11 cellular contexts compared by ENCODE assay signal in genomic region chr21:26572668-26573381, GRCh38. TPM values are rescaled to one million over a fixed set of nuclear protein-coding genes. Genes with fewer than 3 reads are reported as not detected.
DNase-seq lines count a peak whose midpoint lies in the region; ATAC-seq and TF ChIP-seq lines count a peak whose summit lies in the region.
"Had no signal": no experiment of that assay in that cellular context is flagged by ENCODE, and none has a peak within 500 bp of the region (broad histone marks: within the 10 kb centered on the region; RNA-seq: fewer than 3 reads in every experiment).

Gene CYYR1, minus strand, starts transcription at chr21:26573286. Its CDS starts 346 bp downstream, at chr21:26572940.

- TF ChIP-seq CTCF in esophagus squamous epithelium (IDR thresholded peaks at IDR 0.05) (no peak), upper lobe of right lung (IDR thresholded peaks at IDR 0.05) (no peak)

- ATAC-seq in activated CD4-positive, alpha-beta T cell treated with anti-CD3 and anti-CD28 coated beads for 36 hours = no peak
- peak; percentile 62 for ATAC-seq in upper lobe of right lung
- no peak for ATAC-seq in HG02938 (IDR thresholded peaks at IDR 0.05; ENCODE audit: unreplicated experiment)
- ATAC-seq: HCT116 had no signal

- intact Hi-C loops in activated CD4-positive, alpha-beta T cell treated with anti-CD3 and anti-CD28 coated beads for 36 hours (cut with DNase I, micrococcal nuclease) = loop anchor here in 1 of 2 experiments (10.0 kb wide), 1 partner anchor 1118 kb away; no protein-coding TSS in a partner anchor
- intact Hi-C loops in esophagus squamous epithelium (cut with DNase I) (loop anchor here (10.0 kb wide), 1 partner anchor 98 kb away; no protein-coding TSS in a partner anchor), upper lobe of right lung (cut with DNase I) (no loop called here)

- TF ChIP-seq POLR2A in esophagus squamous epithelium (IDR thresholded peaks at IDR 0.05) = no peak

- H3K36me3 ChIP-seq in esophagus squamous epithelium (no peaks in the 10 kb centered on the region), mucosa of rectum (ENCODE audit: control insufficient read depth in 2 of 2, insufficient read depth in 2 of 2, low read length in 2 of 2) (no peaks in the 10 kb centered on the region), upper lobe of right lung (no peaks in the 10 kb centered on the region)
- H3K36me3 ChIP-seq: BLaER1 had no signal

- H3K9ac ChIP-seq in mucosa of rectum (ENCODE audit: low read depth in 1 of 2, low read length in 2 of 2) = no peak within 1 kb of the TSS
- H3K9ac ChIP-seq: BLaER1 had no signal

- H3K4me1 Mint-ChIP-seq in activated CD4-positive, alpha-beta T cell treated with anti-CD3 and anti-CD28 coated beads for 36 hours = peaks cover 6% of the 10 kb centered on the region
- H3K4me1 Mint-ChIP-seq: activated naive CD8-positive, alpha-beta T cell treated with anti-CD3 and anti-CD28 coated beads, Interleukin-2, amount 10 ng/mL, durations not matched to agents 7 days and 5 days had no signal

- H3K36me3 Mint-ChIP-seq in activated CD4-positive, alpha-beta T cell treated with anti-CD3 and anti-CD28 coated beads for 36 hours (ENCODE audit: low read depth) = peaks cover 4% of the 10 kb centered on the region
- H3K36me3 Mint-ChIP-seq: activated naive CD8-positive, alpha-beta T cell treated with anti-CD3 and anti-CD28 coated beads, Interleukin-2, amount 10 ng/mL, durations not matched to agents 7 days and 5 days had no signal

- no peak within 1 kb of the TSS for H3K27ac Mint-ChIP-seq in activated CD4-positive, alpha-beta T cell treated with anti-CD3 and anti-CD28 coated beads for 36 hours
- H3K27ac Mint-ChIP-seq: activated naive CD8-positive, alpha-beta T cell treated with anti-CD3 and anti-CD28 coated beads, Interleukin-2, amount 10 ng/mL, durations not matched to agents 7 days and 5 days had no signal

- 8 to 21% methylated on average over 12 to 34 of the region's 61 CpGs for WGBS in esophagus squamous epithelium, 2 donors

- H3K27ac ChIP-seq in esophagus squamous epithelium (peak within 1 kb of the TSS; percentile 50 to 77 (median 68)), mucosa of rectum (ENCODE audit: low read depth in 2 of 2, low read length in 2 of 2) (peak within 1 kb of the TSS; percentile 22 to 48), upper lobe of right lung (peak within 1 kb of the TSS; percentile 78)
- H3K27ac ChIP-seq: BLaER1 had no signal

- POLR2A ChIA-PET in activated CD4-positive, alpha-beta T cell treated with anti-CD3 and anti-CD28 coated beads for 36 hours (lab: Charles Lee) = no interaction called here

- H3K9me3 Mint-ChIP-seq in activated CD4-positive, alpha-beta T cell treated with anti-CD3 and anti-CD28 coated beads for 36 hours (ENCODE audit: low read depth) = peaks cover 5% of the 10 kb centered on the region
- H3K9me3 Mint-ChIP-seq: activated naive CD8-positive, alpha-beta T cell treated with anti-CD3 and anti-CD28 coated beads, Interleukin-2, amount 10 ng/mL, durations not matched to agents 7 days and 5 days had no signal

- peak within 1 kb of the TSS; percentile 44 for H3K4me3 Mint-ChIP-seq in activated CD4-positive, alpha-beta T cell treated with anti-CD3 and anti-CD28 coated beads for 36 hours
- H3K4me3 Mint-ChIP-seq: activated naive CD8-positive, alpha-beta T cell treated with anti-CD3 and anti-CD28 coated beads, Interleukin-2, amount 10 ng/mL, durations not matched to agents 7 days and 5 days had no signal

- DNase-seq in activated CD4-positive, alpha-beta T cell treated with anti-CD3 and anti-CD28 coated beads for 36 hours = no peak
- DNase-seq in activated CD4-positive, alpha-beta T cell treated with anti-CD3 and anti-CD28 coated beads for 4 hours = no peak
- no peak for DNase-seq in esophagus squamous epithelium (lab: John Stamatoyannopoulos, UW)
- DNase-seq in upper lobe of right lung = peak; percentile 62
- no peak for DNase-seq in cerebellar cortex (ENCODE audit: low spot score)
- DNase-seq in activated CD8-positive, alpha-beta memory T cell treated with anti-CD3 and anti-CD28 coated beads for 24 hours = no peak
- DNase-seq: activated naive CD8-positive, alpha-beta T cell treated with anti-CD3 and anti-CD28 coated beads, Interleukin-2, amount 10 ng/mL, durations not matched to agents 7 days and 5 days had no signal

- peaks cover 0 to 9% (median 0%) of the 10 kb centered on the region in 3 donors for H3K4me1 ChIP-seq in esophagus squamous epithelium
- no peaks in the 10 kb centered on the region for H3K4me1 ChIP-seq in mucosa of rectum (ENCODE audit: control insufficient read depth in 2 of 2, insufficient read depth in 2 of 2, low read length in 2 of 2)
- H3K4me1 ChIP-seq in upper lobe of right lung = no peaks in the 10 kb centered on the region
- H3K4me1 ChIP-seq: BLaER1 had no signal

- H3K4me3 ChIP-seq in esophagus squamous epithelium (peak within 1 kb of the TSS; percentile 51 to 64 (median 55)), mucosa of rectum (ENCODE audit: low read length in 2 of 2) (peak within 1 kb of the TSS; percentile 35 to 54), upper lobe of right lung (peak within 1 kb of the TSS; percentile 47)
- H3K4me3 ChIP-seq: BLaER1 had no signal

- CTCF ChIA-PET in activated CD4-positive, alpha-beta T cell treated with anti-CD3 and anti-CD28 coated beads for 36 hours (lab: Charles Lee) = no interaction called here

- peaks cover 0 to 12% (median 0%) of the 10 kb centered on the region in 4 donors for H3K27me3 ChIP-seq in esophagus squamous epithelium
- no peaks in the 10 kb centered on the region for H3K27me3 ChIP-seq in mucosa of rectum (ENCODE audit: control insufficient read depth in 2 of 2, insufficient read depth in 2 of 2, low read length in 2 of 2)
- peaks cover 14% of the 10 kb centered on the region for H3K27me3 ChIP-seq in upper lobe of right lung
- H3K27me3 ChIP-seq: BLaER1 had no signal

- peaks cover 31% of the 10 kb centered on the region for H3K27me3 Mint-ChIP-seq in activated CD4-positive, alpha-beta T cell treated with anti-CD3 and anti-CD28 coated beads for 36 hours

- H3K9me3 ChIP-seq in esophagus squamous epithelium = peaks cover 0 to 9% (median 0%) of the 10 kb centered on the region in 3 donors
- H3K9me3 ChIP-seq in mucosa of rectum (ENCODE audit: control insufficient read depth in 2 of 2, low read length in 2 of 2) = no peaks in the 10 kb centered on the region
- no peaks in the 10 kb centered on the region for H3K9me3 ChIP-seq in upper lobe of right lung

RNA-seq across cellular contexts. Expression of gene CYYR1, which starts in this region (rescaled TPM):
- total RNA-seq in activated CD4-positive, alpha-beta T cell treated with anti-CD3 and anti-CD28 coated beads for 36 hours = not detected
- 10 to 100 TPM in 1 of 4 donors, 1 to 10 TPM in 3; 1.2 to 11.6 (median 5.2) TPM for total RNA-seq in esophagus squamous epithelium
- total RNA-seq in upper lobe of right lung = 51.3 TPM
- total RNA-seq: activated naive CD8-positive, alpha-beta T cell treated with anti-CD3 and anti-CD28 coated beads, Interleukin-2, amount 10 ng/mL, durations not matched to agents 7 days and 5 days had no signal
